ENCODE assay signal across 15 cellular contexts in the genomic region with DNA sequence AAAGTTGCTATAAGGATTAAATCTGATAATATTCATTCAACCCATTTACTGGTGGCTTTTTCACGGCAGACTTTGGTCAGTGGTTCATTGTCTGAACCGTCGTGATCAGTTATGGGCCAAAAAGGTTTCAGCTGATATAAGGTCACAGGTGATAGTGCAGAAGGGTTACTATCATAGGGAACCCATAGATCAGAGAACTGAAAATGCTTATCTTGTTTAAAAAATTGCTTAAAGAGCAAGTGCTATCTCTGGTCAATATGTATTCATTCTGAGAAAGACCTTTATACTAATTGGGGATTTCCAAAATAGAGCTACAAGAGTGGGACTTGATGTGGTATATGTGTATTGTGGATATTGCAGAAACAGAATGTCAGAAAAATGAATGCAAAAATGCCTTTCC.
"Had no signal": no experiment of that assay in that cellular context is flagged by ENCODE, and none has a peak within 500 bp of the region (broad histone marks: within the 10 kb centered on the region; RNA-seq: fewer than 3 reads in every experiment).

No MANE protein-coding gene starts in this region.

- H3K27me3 Mint-ChIP-seq: activated naive CD8-positive, alpha-beta T cell treated with anti-CD3 and anti-CD28 coated beads, Interleukin-2, amount 50 U/mL, for 24 hours; naive thymus-derived CD4-positive, alpha-beta T cell had no signal

- DNase-seq: activated CD4-positive, alpha-beta T cell treated with anti-CD3 and anti-CD28 coated beads, Interleukin-2, amount 50 U/mL, for 48 hours; activated CD4-positive, CD25-positive, alpha-beta regulatory T cell treated with anti-CD3 and anti-CD28 coated beads, Interleukin-2, amount 50 U/mL, for 72 hours; activated naive CD8-positive, alpha-beta T cell treated with anti-CD3 and anti-CD28 coated beads, Interleukin-2, amount 50 U/mL, for 24 hours; activated T-cell treated with anti-CD3 and anti-CD28 coated beads, Interleukin-2, amount 50 U/mL, for 72 hours; dorsolateral prefrontal cortex; esophagus squamous epithelium; foreskin fibroblast; head of caudate nucleus; left cardiac atrium; mammary epithelial cell; naive thymus-derived CD4-positive, alpha-beta T cell; stimulated activated CD4-positive, alpha-beta T cell treated with anti-CD3 and anti-CD28 coated beads, Interleukin-4, amount 100 ng/mL, for 24 hours; stomach had no signal

- H3K4me3 ChIP-seq: ascending aorta, dorsolateral prefrontal cortex, esophagus squamous epithelium, stomach, thoracic aorta had no signal

- H3K36me3 Mint-ChIP-seq: naive thymus-derived CD4-positive, alpha-beta T cell had no signal

- H3K4me1 Mint-ChIP-seq: activated naive CD8-positive, alpha-beta T cell treated with anti-CD3 and anti-CD28 coated beads, Interleukin-2, amount 50 U/mL, for 24 hours; naive thymus-derived CD4-positive, alpha-beta T cell had no signal

- H3K27ac Mint-ChIP-seq: activated naive CD8-positive, alpha-beta T cell treated with anti-CD3 and anti-CD28 coated beads, Interleukin-2, amount 50 U/mL, for 24 hours; activated T-cell treated with anti-CD3 and anti-CD28 coated beads, Interleukin-2, amount 50 U/mL, for 72 hours; naive thymus-derived CD4-positive, alpha-beta T cell had no signal

- H3K4me3 Mint-ChIP-seq: activated naive CD8-positive, alpha-beta T cell treated with anti-CD3 and anti-CD28 coated beads, Interleukin-2, amount 50 U/mL, for 24 hours; activated T-cell treated with anti-CD3 and anti-CD28 coated beads, Interleukin-2, amount 50 U/mL, for 72 hours; naive thymus-derived CD4-positive, alpha-beta T cell had no signal

- ATAC-seq: activated naive CD8-positive, alpha-beta T cell treated with anti-CD3 and anti-CD28 coated beads, Interleukin-2, amount 50 U/mL, for 24 hours; activated T-cell treated with anti-CD3 and anti-CD28 coated beads, Interleukin-2, amount 50 U/mL, for 72 hours; left cardiac atrium; naive thymus-derived CD4-positive, alpha-beta T cell had no signal
